ENCODE assay signal across 23 cellular contexts in the genomic region with DNA sequence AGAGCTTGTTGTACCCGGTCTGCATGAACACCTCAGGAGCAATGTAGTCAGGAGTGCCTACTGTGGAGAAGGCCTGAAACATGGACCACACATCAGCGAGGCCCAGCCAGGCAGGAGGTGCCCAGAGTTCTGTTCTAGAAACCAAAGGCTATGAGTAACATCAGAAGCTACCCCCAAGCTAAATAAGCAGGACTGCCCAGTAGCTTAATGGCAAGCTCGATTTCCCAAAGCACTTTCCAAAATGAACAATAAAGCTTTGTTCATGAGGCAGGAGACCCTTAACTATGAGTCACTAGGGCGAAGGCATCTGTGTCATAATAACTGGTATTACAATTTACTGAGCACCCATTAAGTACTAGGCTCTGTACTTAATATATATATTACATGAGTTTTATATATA. TPM values are rescaled to one million over a fixed set of nuclear protein-coding genes. Genes with fewer than 3 reads are reported as not detected.
DNase-seq lines count a peak whose midpoint lies in the region; ATAC-seq and TF ChIP-seq lines count a peak whose summit lies in the region.
"Had no signal": no experiment of that assay in that cellular context is flagged by ENCODE, and none has a peak within 500 bp of the region (broad histone marks: within the 10 kb centered on the region; RNA-seq: fewer than 3 reads in every experiment).

No MANE protein-coding gene starts in this region.

- peaks cover 9% of the 10 kb centered on the region for H3K9me1 ChIP-seq in IMR-90 (ENCODE audit: insufficient read depth, low read length)

- POLR2A ChIA-PET in IMR-90 (lab: Charles Lee; ENCODE audit: unreplicated experiment), result no interaction called here

- peak overlapping the region; percentile 23 for H3K27ac Mint-ChIP-seq in activated naive CD8-positive, alpha-beta T cell
- H3K27ac Mint-ChIP-seq in activated naive CD8-positive, alpha-beta T cell treated with anti-CD3 and anti-CD28 coated beads, Interleukin-2, amount 50 U/mL, for 24 hours, result no peak overlapping the region
- H3K27ac Mint-ChIP-seq in activated T-helper 17 cell treated with anti-CD3 and anti-CD28 coated beads, Interleukin-2, amount 50 U/mL, for 72 hours, result peak overlapping the region; percentile 16
- H3K27ac Mint-ChIP-seq: H9, HFFc6 had no signal

- H3K27ac ChIP-seq in IMR-90 (ENCODE audit: insufficient read depth, low read length), result no peak overlapping the region
- H3K27ac ChIP-seq: C4-2B, SJSA1 had no signal

- no peak overlapping the region for H4K5ac ChIP-seq in IMR-90 (ENCODE audit: low read depth, low read length)

- no peak overlapping the region for H3K4me2 ChIP-seq in IMR-90 (ENCODE audit: low read depth, low read length)

- H3K27me3 Mint-ChIP-seq in activated naive CD8-positive, alpha-beta T cell, result no peaks in the 10 kb centered on the region
- H3K27me3 Mint-ChIP-seq in activated naive CD8-positive, alpha-beta T cell treated with anti-CD3 and anti-CD28 coated beads, Interleukin-2, amount 50 U/mL, for 24 hours, result no peaks in the 10 kb centered on the region
- H3K27me3 Mint-ChIP-seq in activated T-helper 17 cell treated with anti-CD3 and anti-CD28 coated beads, Interleukin-2, amount 50 U/mL, for 72 hours, result no peaks in the 10 kb centered on the region

- peaks cover 4% of the 10 kb centered on the region; the same call in 1 of the 2 replicates for H4K20me1 ChIP-seq in IMR-90 (ENCODE audit: insufficient read depth, low read length)

- H3K9me3 ChIP-seq in IMR-90 (ENCODE audit: control insufficient read depth, insufficient read depth, low read length), result no peaks in the 10 kb centered on the region
- H3K9me3 ChIP-seq: SJSA1 had no signal

- no peaks in the 10 kb centered on the region for H3K27me3 ChIP-seq in IMR-90 (ENCODE audit: control insufficient read depth, insufficient read depth, low read length)
- H3K27me3 ChIP-seq: SJSA1 had no signal

- no peak overlapping the region for H3K9ac ChIP-seq in IMR-90 (ENCODE audit: low read depth, low read length)

- peaks cover 10 to 15% of the 10 kb centered on the region in 2 experiments; a peak in 2 of 4 replicates for H3K79me1 ChIP-seq in IMR-90 (ENCODE audit: low read depth in 1 of 2, low read length in 2 of 2)

- dilution Hi-C loops in IMR-90 (cut with HindIII; ENCODE audit: low sequenced_read_pairs, unreplicated experiment), result no loop called here

- H3K4me1 Mint-ChIP-seq in activated naive CD8-positive, alpha-beta T cell (ENCODE audit: low read depth), result peaks cover 23% of the 10 kb centered on the region
- H3K4me1 Mint-ChIP-seq in activated naive CD8-positive, alpha-beta T cell treated with anti-CD3 and anti-CD28 coated beads, Interleukin-2, amount 50 U/mL, for 24 hours, result no peaks in the 10 kb centered on the region
- H3K4me1 Mint-ChIP-seq in activated T-helper 17 cell treated with anti-CD3 and anti-CD28 coated beads, Interleukin-2, amount 50 U/mL, for 72 hours, result peaks cover under 1% of the 10 kb centered on the region

- no peak for TF ChIP-seq POLR2A in IMR-90 (IDR thresholded peaks at IDR 0.05; ENCODE audit: low read depth, low read length)

- H4K8ac ChIP-seq in IMR-90 (ENCODE audit: low read depth in 2 of 2, low read length in 2 of 2), result no peak overlapping the region

- in situ Hi-C loops in IMR-90 (cut with MboI; ENCODE audit: low sequenced_read_pairs), result no loop called here

- no peak overlapping the region for H3K14ac ChIP-seq in IMR-90 (replicated peaks; ENCODE audit: low read depth, low read length)

- H3K18ac ChIP-seq in IMR-90 (ENCODE audit: low read depth, low read length), result no peak overlapping the region

- no peak for TF ChIP-seq CTCF in IMR-90 (conservative IDR thresholded peaks at IDR 0.05; ENCODE audit: low read depth, low read length)

- no CpG with 5 or more reads among the region's 4 CpGs for WGBS in IMR-90 (ENCODE audit: extremely low coverage in 2 of 2, insufficient read length in 1 of 2), 2 experiments

- no peak for DNase-seq in activated naive CD8-positive, alpha-beta T cell treated with anti-CD3 and anti-CD28 coated beads, Interleukin-2, amount 50 U/mL, for 24 hours
- DNase-seq in IMR-90 (peak; percentile 16), kidney tubule cell (ENCODE audit: low spot score) (peak; percentile 10), hippocampal formation (lab: John Stamatoyannopoulos, UW) (no peak)
- DNase-seq in activated effector memory CD4-positive, alpha-beta T cell treated with anti-CD3 and anti-CD28 coated beads, Interleukin-2, amount 50 U/mL, for 16 hours, result no peak
- DNase-seq: AML-193, DMS79 treated with DMSO at 0.1 percent for 48 hours, H9, HFFc6, MV-4-11, NCI-H1694 treated with DMSO at 0.1 percent for 48 hours, NCI-H2081 treated with DMSO at 0.1 percent for 48 hours, NCI-H446, NCI-H526 had no signal

- no peak overlapping the region for H3K23ac ChIP-seq in IMR-90 (ENCODE audit: low read depth, low read length)

- H3K4me3 Mint-ChIP-seq in activated naive CD8-positive, alpha-beta T cell, result no peak overlapping the region
- no peak overlapping the region for H3K4me3 Mint-ChIP-seq in activated naive CD8-positive, alpha-beta T cell treated with anti-CD3 and anti-CD28 coated beads, Interleukin-2, amount 50 U/mL, for 24 hours
- no peak overlapping the region for H3K4me3 Mint-ChIP-seq in activated T-helper 17 cell treated with anti-CD3 and anti-CD28 coated beads, Interleukin-2, amount 50 U/mL, for 72 hours
- H3K4me3 Mint-ChIP-seq: H9, HFFc6 had no signal

- H3K9me3 Mint-ChIP-seq in activated naive CD8-positive, alpha-beta T cell (ENCODE audit: low read depth), result no peaks in the 10 kb centered on the region
- H3K9me3 Mint-ChIP-seq in activated naive CD8-positive, alpha-beta T cell treated with anti-CD3 and anti-CD28 coated beads, Interleukin-2, amount 50 U/mL, for 24 hours, result no peaks in the 10 kb centered on the region
- no peaks in the 10 kb centered on the region for H3K9me3 Mint-ChIP-seq in activated T-helper 17 cell treated with anti-CD3 and anti-CD28 coated beads, Interleukin-2, amount 50 U/mL, for 72 hours
- H3K9me3 Mint-ChIP-seq: H9, HFFc6 had no signal

- no peak overlapping the region for H2BK5ac ChIP-seq in IMR-90 (ENCODE audit: low read depth, low read length, poor library complexity, severe bottlenecking)

- intact Hi-C loops in IMR-90 (cut with micrococcal nuclease), result no loop called here

- no peak overlapping the region for H3K4me3 ChIP-seq in IMR-90 (ENCODE audit: insufficient read depth, low read depth, low read length)
- H3K4me3 ChIP-seq: GM12878, SJSA1 had no signal

- no peak overlapping the region for H2AK5ac ChIP-seq in IMR-90 (ENCODE audit: low read depth, low read length)

- H2AK9ac ChIP-seq in IMR-90 (replicated peaks; ENCODE audit: low read depth, low read length, poor library complexity), result peak overlapping the region; percentile 23

- H2BK15ac ChIP-seq in IMR-90 (ENCODE audit: low read depth, low read length), result no peak overlapping the region

- H3K4ac ChIP-seq in IMR-90 (ENCODE audit: low read depth, low read length), result no peak overlapping the region

- TF ChIP-seq RAD21 in IMR-90 (IDR thresholded peaks at IDR 0.05; ENCODE audit: low read length), result no peak

- no peak overlapping the region for H3K56ac ChIP-seq in IMR-90 (ENCODE audit: extremely low read depth, insufficient read depth, low read length)

- H3K36me3 ChIP-seq in IMR-90 (ENCODE audit: control insufficient read depth, insufficient read depth, low read length), result peaks cover 14% of the 10 kb centered on the region

- H4K91ac ChIP-seq in IMR-90 (ENCODE audit: insufficient read depth, low read depth, low read length), result no peak overlapping the region

- no peak overlapping the region for H2BK20ac ChIP-seq in IMR-90 (ENCODE audit: low read depth, low read length)

- no peaks in the 10 kb centered on the region for H3K4me1 ChIP-seq in IMR-90 (ENCODE audit: control insufficient read depth, insufficient read depth, low read length)
- H3K4me1 ChIP-seq: SJSA1 had no signal

- CTCF ChIA-PET in IMR-90 (lab: Yijun Ruan, JAX), result no interaction called here

- no peak overlapping the region for H2AFZ ChIP-seq in IMR-90 (replicated peaks; ENCODE audit: low read length, poor library complexity)

- BruUV-seq in IMR-90 (replicated peaks; lab: Mats Ljungman, UMichigan), result no TSS peak

- no peak overlapping the region for H2BK120ac ChIP-seq in IMR-90 (ENCODE audit: low read depth, low read length)

- H3K36me3 Mint-ChIP-seq in activated naive CD8-positive, alpha-beta T cell, result peaks cover 15% of the 10 kb centered on the region
- H3K36me3 Mint-ChIP-seq in activated naive CD8-positive, alpha-beta T cell treated with anti-CD3 and anti-CD28 coated beads, Interleukin-2, amount 50 U/mL, for 24 hours (ENCODE audit: low read depth), result peaks cover 42% of the 10 kb centered on the region
- peaks cover 91% of the 10 kb centered on the region for H3K36me3 Mint-ChIP-seq in activated T-helper 17 cell treated with anti-CD3 and anti-CD28 coated beads, Interleukin-2, amount 50 U/mL, for 72 hours (ENCODE audit: low read depth)

- no peak for ATAC-seq in activated naive CD8-positive, alpha-beta T cell treated with anti-CD3 and anti-CD28 coated beads, Interleukin-2, amount 50 U/mL, for 24 hours
- ATAC-seq in IMR-90 (ENCODE audit: low read depth), result no peak
- ATAC-seq in activated T-helper 17 cell treated with anti-CD3 and anti-CD28 coated beads, Interleukin-2, amount 50 U/mL, for 72 hours (replicated peaks), result no peak
- no peak for ATAC-seq in HG02852 (IDR thresholded peaks at IDR 0.05; ENCODE audit: unreplicated experiment)
- ATAC-seq: GM12878, Right ventricle myocardium inferior had no signal

TF ChIP-seq in IMR-90, 13 proteins besides CTCF, POLR2A, EP300 and RAD21 (continues in another document):
- no peak for TF ChIP-seq MAZ (IDR thresholded peaks at IDR 0.05; ENCODE audit: borderline replicate concordance, low read depth, low read length)
- no peak for TF ChIP-seq FOS (IDR thresholded peaks at IDR 0.05; ENCODE audit: low read depth, low read length)
- no peak for TF ChIP-seq RCOR1 (IDR thresholded peaks at IDR 0.05; ENCODE audit: insufficient replicate concordance, low read length)

RNA-seq across cellular contexts. Expression of a gene that starts 47.4 kb away (rescaled TPM):
- total RNA-seq in IMR-90 (2012; rRNA removed), result 9.7 and 10.6 TPM in 2 replicates
- polyA plus RNA-seq in IMR-90 (2012; rRNA removed), result 14.6 and 19.7 TPM in 2 replicates
- polyA plus RNA-seq in IMR-90 (2012; cell fraction: cytosol; rRNA removed), result 4.8 and 5.6 TPM in 2 replicates
- polyA plus RNA-seq in IMR-90 (2012; cell fraction: nucleus; rRNA removed; ENCODE audit: low replicate concordance), result 7.4 and 39.5 TPM in 2 replicates
- 10 to 100 TPM; 24.4 to 34.3 TPM for total RNA-seq in activated T-helper 17 cell treated with anti-CD3 and anti-CD28 coated beads, Interleukin-2, amount 50 U/mL, for 72 hours

RNA-seq across cellular contexts. Expression of a gene that starts 57.1 kb away (rescaled TPM):
- total RNA-seq in IMR-90 (2012; rRNA removed), result 150 TPM in 2 replicates
- polyA plus RNA-seq in IMR-90 (2012; rRNA removed), result 48.5 and 55.4 TPM in 2 replicates
- polyA plus RNA-seq in IMR-90 (2012; cell fraction: cytosol; rRNA removed), result 19.9 and 24.2 TPM in 2 replicates
- polyA plus RNA-seq in IMR-90 (2012; cell fraction: nucleus; rRNA removed; ENCODE audit: low replicate concordance), result 7.4 and 32.8 TPM in 2 replicates
- 10 to 100 TPM; 41.1 to 57.6 TPM for total RNA-seq in activated T-helper 17 cell treated with anti-CD3 and anti-CD28 coated beads, Interleukin-2, amount 50 U/mL, for 72 hours

RNA-seq across cellular contexts. Expression of a gene that starts 57.3 kb away (rescaled TPM):
- not detected in 2 replicates for total RNA-seq in IMR-90 (2012; rRNA removed)
- not detected in 2 replicates for polyA plus RNA-seq in IMR-90 (2012; rRNA removed)
- polyA plus RNA-seq in IMR-90 (2012; cell fraction: cytosol; rRNA removed), result not detected in 2 replicates
- polyA plus RNA-seq in IMR-90 (2012; cell fraction: nucleus; rRNA removed; ENCODE audit: low replicate concordance), result 0.04 TPM in 1 of 2 replicates, not detected in the other
- total RNA-seq in activated T-helper 17 cell treated with anti-CD3 and anti-CD28 coated beads, Interleukin-2, amount 50 U/mL, for 72 hours, result under 1 TPM; 0.11 to 0.87 TPM
- total RNA-seq: A172, H9, Right ventricle myocardium inferior, SJSA1 had no signal
- polyA plus RNA-seq: AG04450 had no signal

Comparison
In these comparisons a context has a peak if more than half of its experiments do, and no peak if none do; other contexts are left out.
1. DNase-seq: peak in IMR-90 (single experiment) and kidney tubule cell (single experiment); none in activated naive CD8-positive, alpha-beta T cell treated with anti-CD3 and anti-CD28 coated beads, Interleukin-2, amount 50 U/mL, for 24 hours (single experiment), activated effector memory CD4-positive, alpha-beta T cell treated with anti-CD3 and anti-CD28 coated beads, Interleukin-2, amount 50 U/mL, for 16 hours (single experiment) and hippocampal formation (0 of 2).